ENCODE assay signal across 26 cellular contexts in the genomic region with DNA sequence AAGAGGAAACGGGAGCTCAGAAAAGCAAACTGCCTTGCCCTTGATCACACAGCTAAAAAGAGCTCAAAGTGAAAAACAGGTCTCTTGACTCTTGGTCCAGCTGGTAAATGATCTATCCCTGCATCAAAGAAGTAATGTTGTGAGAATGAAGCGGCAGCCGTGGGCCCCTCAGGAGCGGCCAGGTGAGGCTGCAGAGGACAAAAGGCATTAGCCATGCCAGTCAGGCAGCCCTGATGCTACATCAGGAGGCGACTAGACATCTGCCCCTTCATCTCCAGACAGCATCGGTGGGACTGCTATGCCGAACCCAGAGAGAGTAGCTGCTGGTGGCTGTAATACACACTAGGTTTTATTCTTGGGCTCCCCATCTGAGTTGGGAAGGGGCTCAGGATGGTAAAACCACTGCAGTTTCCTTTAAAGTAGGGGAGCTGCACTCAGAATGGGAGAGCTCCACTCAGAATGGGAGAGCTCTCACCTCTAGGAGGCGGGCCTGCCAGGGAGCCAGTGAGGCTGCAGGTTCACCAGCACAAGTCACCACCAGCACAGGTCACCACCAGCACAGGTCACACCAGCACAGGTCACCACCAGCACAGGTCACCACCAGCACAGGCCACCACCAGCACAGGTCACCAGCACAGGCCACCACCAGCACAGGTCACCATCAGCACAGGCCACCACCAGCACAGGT.
"Had no signal": no experiment of that assay in that cellular context is flagged by ENCODE, and none has a peak within 500 bp of the region (broad histone marks: within the 10 kb centered on the region; RNA-seq: fewer than 3 reads in every experiment).

No MANE protein-coding gene starts in this region.

- H3K4me1 Mint-ChIP-seq: natural killer cell had no signal

- H3K27ac Mint-ChIP-seq: activated CD4-positive, alpha-beta memory T cell treated with anti-CD3 and anti-CD28 coated beads for 36 hours; activated naive CD4-positive, alpha-beta T cell treated with anti-CD3 and anti-CD28 coated beads for 36 hours; activated naive CD8-positive, alpha-beta T cell treated with anti-CD3 and anti-CD28 coated beads, Interleukin-2, amount 10 ng/mL, durations not matched to agents 7 days and 5 days; activated T-helper 1 cell treated with anti-CD3 and anti-CD28 coated beads, Interleukin-12 subunit alpha, Interleukin-12 subunit beta, Interleukin-2, Interleukin-4 antibody, amounts not matched to agents 30 ng/mL and 10 ng/mL and 1 ng/mL, durations not matched to agents 14 hours and 24 hours and 36 hours; natural killer cell had no signal

- H3K4me1 ChIP-seq: foreskin keratinocyte had no signal

- H3K27ac ChIP-seq: ascending aorta, brain microvascular endothelial cell, esophagus muscularis mucosa, foreskin keratinocyte, heart right ventricle, left lung, lower lobe of right lung, skin epidermis, testis, transverse colon, uterus had no signal

- H3K27me3 ChIP-seq: ascending aorta, brain microvascular endothelial cell, testis, uterus had no signal

- ATAC-seq: foreskin keratinocyte; heart right ventricle; left lung; lower lobe of right lung; natural killer cell; sciatic nerve; stimulated activated naive CD8-positive, alpha-beta T cell treated with anti-CD3 and anti-CD28 coated beads, Interleukin-15, Interleukin-2, amounts not matched to agents 100 U/mL and 50 U/mL, for 24 hours had no signal

- H3K4me3 ChIP-seq: ascending aorta, esophagus muscularis mucosa, heart right ventricle, left lung, lower lobe of right lung, skin epidermis, testis, transverse colon, uterus had no signal

- H3K9me3 Mint-ChIP-seq: activated CD4-positive, alpha-beta memory T cell treated with anti-CD3 and anti-CD28 coated beads for 36 hours; activated naive CD4-positive, alpha-beta T cell treated with anti-CD3 and anti-CD28 coated beads for 36 hours; activated naive CD8-positive, alpha-beta T cell treated with anti-CD3 and anti-CD28 coated beads, Interleukin-2, amount 10 ng/mL, durations not matched to agents 7 days and 5 days; activated T-helper 1 cell treated with anti-CD3 and anti-CD28 coated beads, Interleukin-12 subunit alpha, Interleukin-12 subunit beta, Interleukin-2, Interleukin-4 antibody, amounts not matched to agents 30 ng/mL and 10 ng/mL and 1 ng/mL, durations not matched to agents 14 hours and 24 hours and 36 hours; natural killer cell had no signal

- DNase-seq: activated CD4-positive, alpha-beta memory T cell treated with anti-CD3 and anti-CD28 coated beads for 36 hours; activated CD4-positive, alpha-beta T cell treated with anti-CD3 and anti-CD28 coated beads for 4 hours; activated CD8-positive, alpha-beta memory T cell treated with anti-CD3 and anti-CD28 coated beads, Interleukin-2, amount 50 U/mL, for 4 hours; activated effector memory CD4-positive, alpha-beta T cell treated with anti-CD3 and anti-CD28 coated beads, Interleukin-2, amount 50 U/mL, for 16 hours; activated naive CD4-positive, alpha-beta T cell treated with anti-CD3 and anti-CD28 coated beads for 36 hours; activated naive CD8-positive, alpha-beta T cell treated with anti-CD3 and anti-CD28 coated beads, Interleukin-2, amount 10 ng/mL, durations not matched to agents 7 days and 5 days; activated T-cell treated with anti-CD3 and anti-CD28 coated beads, Interleukin-2, amount 50 U/mL, for 1 hour; brain microvascular endothelial cell; foreskin keratinocyte; heart right ventricle; kidney glomerular epithelial cell; left lung; lower lobe of right lung; mesenchymal stem cell; natural killer cell; stimulated activated CD4-positive, alpha-beta T cell treated with anti-CD3 and anti-CD28 coated beads, Interleukin-12 subunit alpha, Interleukin-12 subunit beta, amount 100 ng/mL, for 4 hours; stimulated activated CD4-positive, alpha-beta T cell treated with anti-CD3 and anti-CD28 coated beads, Interleukin-4, amount 100 ng/mL, for 1 hour; stimulated activated naive CD8-positive, alpha-beta T cell treated with anti-CD3 and anti-CD28 coated beads, Interleukin-15, Interleukin-2, amounts not matched to agents 100 U/mL and 50 U/mL, for 24 hours; testis; transverse colon; uterus had no signal

- H3K36me3 Mint-ChIP-seq: activated CD4-positive, alpha-beta memory T cell treated with anti-CD3 and anti-CD28 coated beads for 36 hours; activated naive CD8-positive, alpha-beta T cell treated with anti-CD3 and anti-CD28 coated beads, Interleukin-2, amount 10 ng/mL, durations not matched to agents 7 days and 5 days; natural killer cell had no signal

- H3K36me3 ChIP-seq: ascending aorta, brain microvascular endothelial cell, esophagus muscularis mucosa, heart right ventricle, left lung, lower lobe of right lung, transverse colon, uterus had no signal

- H3K4me3 Mint-ChIP-seq: activated CD4-positive, alpha-beta memory T cell treated with anti-CD3 and anti-CD28 coated beads for 36 hours; activated naive CD4-positive, alpha-beta T cell treated with anti-CD3 and anti-CD28 coated beads for 36 hours; activated naive CD8-positive, alpha-beta T cell treated with anti-CD3 and anti-CD28 coated beads, Interleukin-2, amount 10 ng/mL, durations not matched to agents 7 days and 5 days; activated T-helper 1 cell treated with anti-CD3 and anti-CD28 coated beads, Interleukin-12 subunit alpha, Interleukin-12 subunit beta, Interleukin-2, Interleukin-4 antibody, amounts not matched to agents 30 ng/mL and 10 ng/mL and 1 ng/mL, durations not matched to agents 14 hours and 24 hours and 36 hours; natural killer cell had no signal

- H3K9me3 ChIP-seq: ascending aorta, esophagus muscularis mucosa, heart right ventricle, left lung, lower lobe of right lung, testis, transverse colon, uterus had no signal
